In the genomic region with DNA sequence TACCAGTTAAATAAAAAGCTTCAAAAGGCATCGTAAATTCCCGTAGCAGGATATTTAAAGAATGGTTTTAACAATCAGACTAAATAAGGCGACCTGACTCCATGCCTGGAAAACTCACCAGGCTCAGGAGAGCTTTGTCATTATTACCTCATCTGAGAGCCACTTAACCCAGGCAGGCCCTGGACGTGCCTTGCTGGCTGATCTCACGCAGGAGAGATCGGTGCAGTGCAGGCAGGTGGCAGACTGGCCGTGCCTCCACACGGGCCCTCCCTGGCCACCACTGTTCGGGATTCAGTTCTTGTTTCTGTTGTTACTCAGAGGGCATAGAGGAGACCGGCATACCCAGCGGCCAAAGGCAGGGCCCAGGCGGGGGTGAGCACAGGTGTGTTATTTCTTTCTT, we compare ENCODE assay signal across 21 cellular contexts. TPM values are rescaled to one million over a fixed set of nuclear protein-coding genes. Genes with fewer than 3 reads are reported as not detected.
DNase-seq lines count a peak whose midpoint lies in the region; ATAC-seq, FAIRE-seq and TF ChIP-seq lines count a peak whose summit lies in the region.
"Had no signal": no experiment of that assay in that cellular context is flagged by ENCODE, and none has a peak within 500 bp of the region (broad histone marks: within the 10 kb centered on the region; RNA-seq: fewer than 3 reads in every experiment).

No MANE protein-coding gene starts in this region.

- FAIRE-seq in HepG2 (lab: Jason Lieb, UNC) (no peak), bronchial epithelial cell (lab: Jason Lieb, UNC) (no peak)
- FAIRE-seq: A549, endothelial cell of umbilical vein, G401.6 had no signal

- H3K27ac ChIP-seq in HepG2 (ENCODE audit: extremely low read length, insufficient read depth, low read length) (no peak overlapping the region), right lobe of liver (no peak overlapping the region)
- H3K27ac ChIP-seq: A549, breast epithelium, psoas muscle had no signal

- POLR2A ChIA-PET in HepG2 (lab: Yijun Ruan, JAX): no interaction called here

- intact Hi-C loops in HepG2 (cut with micrococcal nuclease; ENCODE audit: unreplicated experiment): no loop called here
- intact Hi-C loops in right lobe of liver (cut with DNase I): no loop called here

- H3K4me1 ChIP-seq in HepG2 (ENCODE audit: insufficient read depth, low read length) (no peaks in the 10 kb centered on the region), right lobe of liver (no peaks in the 10 kb centered on the region)
- H3K4me1 ChIP-seq: A549, breast epithelium, psoas muscle had no signal

- H3K9me3 ChIP-seq in HepG2 (ENCODE audit: low read length): no peaks in the 10 kb centered on the region
- no peaks in the 10 kb centered on the region for H3K9me3 ChIP-seq in right lobe of liver
- H3K9me3 ChIP-seq: A549, breast epithelium, psoas muscle had no signal

- BruUV-seq in HepG2 (replicated peaks; lab: Mats Ljungman, UMichigan): no TSS peak

- TF ChIP-seq POLR2A in HepG2 (IDR thresholded peaks at IDR 0.05; ENCODE audit: insufficient read depth in 1 of 2, low read depth in 2 of 2, low read length in 2 of 2): no peak
- TF ChIP-seq POLR2A in right lobe of liver (IDR thresholded peaks at IDR 0.05): no peak

- H4K20me1 ChIP-seq in HepG2 (ENCODE audit: insufficient read depth, low read length): no peaks in the 10 kb centered on the region

- no peak for TF ChIP-seq RAD21 in HepG2 (CRISPR knock-in tag; IDR thresholded peaks at IDR 0.05)

- no peak overlapping the region for H3K9ac ChIP-seq in HepG2 (ENCODE audit: insufficient read depth, low read depth, low read length)

- H3K36me3 ChIP-seq in HepG2 (replicated peaks in 1 of 2; ENCODE audit: control insufficient read depth in 1 of 2, insufficient read depth in 2 of 2, low read length in 2 of 2) (no peaks in the 10 kb centered on the region), right lobe of liver (no peaks in the 10 kb centered on the region), bronchial epithelial cell (ENCODE audit: control insufficient read depth, insufficient read depth, low read length) (no peaks in the 10 kb centered on the region)
- H3K36me3 ChIP-seq: breast epithelium had no signal

- CTCF ChIA-PET in HepG2 (lab: Yijun Ruan, JAX; ENCODE audit: low intra/inter-chr PET ratio, low total read pairs): no interaction called here

- TF ChIP-seq EP300 in HepG2 (IDR thresholded peaks at IDR 0.05; ENCODE audit: low read depth in 2 of 2, low read length in 2 of 2) (no peak), HepG2 (CRISPR knock-in tag; IDR thresholded peaks at IDR 0.05; ENCODE audit: borderline replicate concordance) (no peak)

- no peak overlapping the region for H3K4me3 ChIP-seq in HepG2 (replicated peaks in 1 of 3; ENCODE audit: insufficient read depth in 1 of 3, low read depth in 2 of 3, low read length in 3 of 3)
- H3K4me3 ChIP-seq in right lobe of liver: no peak overlapping the region
- no peak overlapping the region for H3K4me3 ChIP-seq in bronchial epithelial cell (ENCODE audit: low read depth, low read length)
- H3K4me3 ChIP-seq: A549, breast epithelium, psoas muscle had no signal

- no peak overlapping the region for H3K4me2 ChIP-seq in HepG2 (ENCODE audit: low read depth, low read length)
- H3K4me2 ChIP-seq: A549 had no signal

- 54% methylated on average over 8 of the region's 12 CpGs for WGBS in HepG2 (ENCODE audit: low lambda C conversion rate)
- WGBS in right lobe of liver (ENCODE audit: insufficient coverage, low coverage, low lambda C conversion rate, missing lambda C conversion rate): 31% methylated on average over 3 of the region's 12 CpGs

- TF ChIP-seq CTCF in HepG2 (CRISPR knock-in tag; IDR thresholded peaks at IDR 0.05) (no peak), right lobe of liver (IDR thresholded peaks at IDR 0.05) (no peak), bronchial epithelial cell (IDR thresholded peaks at IDR 0.05; ENCODE audit: insufficient read depth, low read length, severe bottlenecking) (no peak)

- peaks cover 1 to 15% of the 10 kb centered on the region in 2 experiments; a peak in 2 of 5 replicates for H3K27me3 ChIP-seq in HepG2 (ENCODE audit: control insufficient read depth in 1 of 2, insufficient read depth in 2 of 2, low read length in 2 of 2)
- H3K27me3 ChIP-seq in right lobe of liver: no peaks in the 10 kb centered on the region
- H3K27me3 ChIP-seq in bronchial epithelial cell (ENCODE audit: control insufficient read depth, insufficient read depth, low read length): no peaks in the 10 kb centered on the region
- H3K27me3 ChIP-seq: breast epithelium had no signal

- ATAC-seq in HepG2 (peak; percentile 59; the same call in 2 of the 3 replicates), right lobe of liver (no peak), HG03045 (IDR thresholded peaks at IDR 0.05; ENCODE audit: unreplicated experiment) (no peak)

- H2AFZ ChIP-seq in HepG2 (ENCODE audit: low read length): no peak overlapping the region

- in situ Hi-C loops in HepG2 (cut with HindIII; ENCODE audit: extremely low pct_ligation_motif_present, low pct_unique_long_range_greater_than_20kb): no loop called here

- no peaks in the 10 kb centered on the region for H3K79me2 ChIP-seq in HepG2 (ENCODE audit: insufficient read depth, low read length)

- DNase-seq in HepG2 (ENCODE audit: low spot score): no peak
- DNase-seq in right lobe of liver: no peak
- DNase-seq in bronchial epithelial cell (ENCODE audit: low read depth): peak; percentile 15
- DNase-seq in islet precursor cell: peak; percentile 80
- no peak for DNase-seq in activated CD8-positive, alpha-beta memory T cell treated with anti-CD3 and anti-CD28 coated beads for 24 hours
- DNase-seq in T-helper 1 cell: no peak
- no peak for DNase-seq in NK-92 treated with Interleukin-12 subunit alpha and Interleukin-12 subunit beta, amount 100 ng/mL, for 24 hours (lab: John Stamatoyannopoulos, UW)
- DNase-seq: activated CD4-positive, CD25-positive, alpha-beta regulatory T cell treated with anti-CD3 and anti-CD28 coated beads, Interleukin-2, amount 50 U/mL, for 72 hours; CD4-positive, CD25-positive, alpha-beta regulatory T cell; kidney glomerular epithelial cell; naive B cell; psoas muscle; stimulated activated CD4-positive, alpha-beta T cell treated with anti-CD3 and anti-CD28 coated beads, Interleukin-2, amount 100 ng/mL, for 24 hours had no signal

RNA-seq across cellular contexts. Expression of a gene that starts 6.4 kb away (rescaled TPM):
- total RNA-seq in HepG2 (2016; rRNA removed; fragmentation: Illumina TruSeq; extraction: Trizol) (not detected in 2 replicates), right lobe of liver (not detected), bronchial epithelial cell (not detected in 2 replicates)
- total RNA-seq in HepG2 (2016; cell fraction: cytosol; rRNA removed; fragmentation: Illumina TruSeq; extraction: Trizol; ENCODE audit: low read depth): not detected in 2 replicates
- total RNA-seq in HepG2 (2016; cell fraction: insoluble cytoplasmic fraction; rRNA removed; fragmentation: Illumina TruSeq; extraction: Trizol): not detected in 2 replicates
- not detected in 2 replicates for total RNA-seq in HepG2 (2016; cell fraction: membrane; rRNA removed; fragmentation: Illumina TruSeq; extraction: Trizol)
- not detected in 2 replicates for total RNA-seq in HepG2 (2016; cell fraction: nucleus; rRNA removed; fragmentation: Illumina TruSeq; extraction: Trizol)
- polyA plus RNA-seq in HepG2 (2011; rRNA removed): not detected in 2 replicates
- polyA plus RNA-seq in HepG2 (2011; cell fraction: cytosol; rRNA removed): not detected in 2 replicates
- polyA plus RNA-seq in HepG2 (2011; cell fraction: nucleus; rRNA removed): not detected in 2 replicates
- not detected in 2 replicates for polyA plus RNA-seq in HepG2 (2012)
- not detected in 2 replicates for polyA plus RNA-seq in HepG2 (2016; cell fraction: cytosol; fragmentation: Illumina TruSeq; extraction: Trizol; ENCODE audit: low read depth)
- not detected in 2 replicates for polyA plus RNA-seq in HepG2 (2016; cell fraction: insoluble cytoplasmic fraction; fragmentation: Illumina TruSeq; extraction: Trizol; ENCODE audit: low read depth)
- not detected in 2 replicates for polyA plus RNA-seq in HepG2 (2016; cell fraction: membrane; fragmentation: Illumina TruSeq; extraction: Trizol; ENCODE audit: low read depth)
- not detected in 2 replicates for polyA plus RNA-seq in HepG2 (2016; cell fraction: nucleus; fragmentation: Illumina TruSeq; extraction: Trizol; ENCODE audit: insufficient read depth, low read depth)
- not detected in 2 replicates for polyA minus RNA-seq in HepG2 (2011; rRNA and poly(A)+ RNA removed; ENCODE audit: low replicate concordance)
- polyA minus RNA-seq in HepG2 (2011; cell fraction: cytosol; rRNA and poly(A)+ RNA removed): not detected in 2 replicates
- not detected in 2 replicates for polyA minus RNA-seq in HepG2 (2011; cell fraction: nucleus; rRNA and poly(A)+ RNA removed)
- total RNA-seq: breast epithelium; CD4-positive, CD25-positive, alpha-beta regulatory T cell; endothelial cell of umbilical vein; HT-29; M059J; psoas muscle; ureter had no signal
- polyA plus RNA-seq: A549; CD4-positive, CD25-positive, alpha-beta regulatory T cell; endothelial cell of umbilical vein; psoas muscle had no signal

RNA-seq across cellular contexts. Expression of a gene that starts 44.1 kb away (rescaled TPM):
- not detected in 2 replicates for total RNA-seq in HepG2 (2016; rRNA removed; fragmentation: Illumina TruSeq; extraction: Trizol)
- total RNA-seq in HepG2 (2016; cell fraction: cytosol; rRNA removed; fragmentation: Illumina TruSeq; extraction: Trizol; ENCODE audit: low read depth): not detected in 2 replicates
- total RNA-seq in HepG2 (2016; cell fraction: insoluble cytoplasmic fraction; rRNA removed; fragmentation: Illumina TruSeq; extraction: Trizol): not detected in 2 replicates
- not detected in 2 replicates for total RNA-seq in HepG2 (2016; cell fraction: membrane; rRNA removed; fragmentation: Illumina TruSeq; extraction: Trizol)
- total RNA-seq in HepG2 (2016; cell fraction: nucleus; rRNA removed; fragmentation: Illumina TruSeq; extraction: Trizol): not detected in 2 replicates
- not detected in 2 replicates for polyA plus RNA-seq in HepG2 (2011; rRNA removed)
- not detected in 2 replicates for polyA plus RNA-seq in HepG2 (2011; cell fraction: cytosol; rRNA removed)
- polyA plus RNA-seq in HepG2 (2011; cell fraction: nucleus; rRNA removed): not detected in 2 replicates
- polyA plus RNA-seq in HepG2 (2012): not detected in 2 replicates
- not detected in 2 replicates for polyA plus RNA-seq in HepG2 (2016; cell fraction: cytosol; fragmentation: Illumina TruSeq; extraction: Trizol; ENCODE audit: low read depth)
- polyA plus RNA-seq in HepG2 (2016; cell fraction: insoluble cytoplasmic fraction; fragmentation: Illumina TruSeq; extraction: Trizol; ENCODE audit: low read depth): not detected in 2 replicates
- polyA plus RNA-seq in HepG2 (2016; cell fraction: membrane; fragmentation: Illumina TruSeq; extraction: Trizol; ENCODE audit: low read depth): not detected in 2 replicates
- polyA plus RNA-seq in HepG2 (2016; cell fraction: nucleus; fragmentation: Illumina TruSeq; extraction: Trizol; ENCODE audit: insufficient read depth, low read depth): not detected in 2 replicates
- polyA minus RNA-seq in HepG2 (2011; rRNA and poly(A)+ RNA removed; ENCODE audit: low replicate concordance): 15.8 TPM in 1 of 2 replicates, not detected in the other
- not detected in 2 replicates for polyA minus RNA-seq in HepG2 (2011; cell fraction: cytosol; rRNA and poly(A)+ RNA removed)
- not detected in 2 replicates for polyA minus RNA-seq in HepG2 (2011; cell fraction: nucleus; rRNA and poly(A)+ RNA removed)
- total RNA-seq in right lobe of liver: under 1 TPM; 0.02 to 0.43 (median 0.16) TPM
- under 0.01 TPM in 1 of 2 replicates, not detected in the other for total RNA-seq in bronchial epithelial cell
- total RNA-seq: endothelial cell of umbilical vein, HT-29 had no signal
- polyA plus RNA-seq: endothelial cell of umbilical vein had no signal

Comparison
In these comparisons a context has a peak if more than half of its experiments do, and no peak if none do; other contexts are left out.
1. DNase-seq: peak in bronchial epithelial cell (single experiment) and islet precursor cell (single experiment); none in HepG2 (single experiment), right lobe of liver (0 of 3), activated CD8-positive, alpha-beta memory T cell treated with anti-CD3 and anti-CD28 coated beads for 24 hours (single experiment), T-helper 1 cell (0 of 5) and NK-92 treated with Interleukin-12 subunit alpha and Interleukin-12 subunit beta, amount 100 ng/mL, for 24 hours (single experiment).